1 cellular context compared by ENCODE assay signal in the genomic region with DNA sequence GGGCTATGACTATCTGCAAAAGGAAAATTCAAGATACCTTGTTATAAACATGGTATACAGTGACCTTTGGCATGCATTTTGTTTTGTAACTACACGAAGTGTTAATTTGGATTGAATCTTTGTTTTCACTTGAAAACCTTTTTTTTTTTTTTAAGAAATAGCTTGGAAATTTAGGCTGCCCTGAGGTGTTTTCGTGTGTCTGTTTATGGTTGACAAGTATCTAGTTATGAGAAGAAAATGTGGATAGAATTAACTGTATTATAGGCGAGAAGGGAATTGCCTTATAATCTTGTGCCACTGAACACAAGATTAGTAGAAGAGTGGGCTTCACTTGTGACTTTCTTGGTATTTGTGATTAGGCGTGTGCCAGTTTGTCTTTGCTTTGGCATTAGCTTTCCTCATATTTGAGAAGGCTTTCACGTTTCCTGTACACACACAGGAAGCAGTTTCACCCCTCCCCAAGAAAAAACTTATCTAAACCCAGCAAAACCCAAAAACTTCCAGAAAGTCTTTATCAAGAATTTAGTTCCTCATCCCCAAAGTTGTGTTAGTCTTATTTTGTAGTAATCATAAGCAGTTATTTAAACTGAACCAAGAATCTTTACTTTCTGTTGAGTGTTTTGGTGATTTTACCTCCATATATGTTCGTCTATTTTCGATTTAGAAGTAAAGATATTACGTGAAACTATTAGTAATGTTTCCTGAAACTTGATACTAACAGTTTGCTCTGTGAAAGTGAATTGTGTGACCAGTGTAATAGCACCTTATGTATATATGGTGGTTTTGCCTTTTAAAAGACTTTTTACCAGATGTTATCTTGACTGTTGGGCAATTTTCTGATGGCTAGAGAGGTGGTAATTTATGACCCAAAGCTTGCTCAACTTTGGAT.
TF ChIP-seq lines count a peak whose summit lies in the region.

No MANE protein-coding gene starts in this region.

TF ChIP-seq in K562, 482 proteins besides CTCF, POLR2A, EP300 and RAD21 (continued from another document and continues in another):
- no peak for TF ChIP-seq JUN (IDR thresholded peaks at IDR 0.05; ENCODE audit: borderline replicate concordance, low read depth, low read length)
- no peak for TF ChIP-seq JUN (CRISPR knock-in tag; IDR thresholded peaks at IDR 0.05; ENCODE audit: borderline replicate concordance)
- TF ChIP-seq, protein P1, sequence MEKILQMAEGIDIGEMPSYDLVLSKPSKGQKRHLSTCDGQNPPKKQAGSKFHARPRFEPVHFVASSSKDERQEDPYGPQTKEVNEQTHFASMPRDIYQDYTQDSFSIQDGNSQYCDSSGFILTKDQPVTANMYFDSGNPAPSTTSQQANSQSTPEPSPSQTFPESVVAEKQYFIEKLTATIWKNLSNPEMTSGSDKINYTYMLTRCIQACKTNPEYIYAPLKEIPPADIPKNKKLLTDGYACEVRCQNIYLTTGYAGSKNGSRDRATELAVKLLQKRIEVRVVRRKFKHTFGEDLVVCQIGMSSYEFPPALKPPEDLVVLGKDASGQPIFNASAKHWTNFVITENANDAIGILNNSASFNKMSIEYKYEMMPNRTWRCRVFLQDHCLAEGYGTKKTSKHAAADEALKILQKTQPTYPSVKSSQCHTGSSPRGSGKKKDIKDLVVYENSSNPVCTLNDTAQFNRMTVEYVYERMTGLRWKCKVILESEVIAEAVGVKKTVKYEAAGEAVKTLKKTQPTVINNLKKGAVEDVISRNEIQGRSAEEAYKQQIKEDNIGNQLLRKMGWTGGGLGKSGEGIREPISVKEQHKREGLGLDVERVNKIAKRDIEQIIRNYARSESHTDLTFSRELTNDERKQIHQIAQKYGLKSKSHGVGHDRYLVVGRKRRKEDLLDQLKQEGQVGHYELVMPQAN (IDR thresholded peaks at IDR 0.05; ENCODE audit: borderline replicate concordance), result no peak; the same call in 1 of the 2 replicates
- TF ChIP-seq, protein P2, sequence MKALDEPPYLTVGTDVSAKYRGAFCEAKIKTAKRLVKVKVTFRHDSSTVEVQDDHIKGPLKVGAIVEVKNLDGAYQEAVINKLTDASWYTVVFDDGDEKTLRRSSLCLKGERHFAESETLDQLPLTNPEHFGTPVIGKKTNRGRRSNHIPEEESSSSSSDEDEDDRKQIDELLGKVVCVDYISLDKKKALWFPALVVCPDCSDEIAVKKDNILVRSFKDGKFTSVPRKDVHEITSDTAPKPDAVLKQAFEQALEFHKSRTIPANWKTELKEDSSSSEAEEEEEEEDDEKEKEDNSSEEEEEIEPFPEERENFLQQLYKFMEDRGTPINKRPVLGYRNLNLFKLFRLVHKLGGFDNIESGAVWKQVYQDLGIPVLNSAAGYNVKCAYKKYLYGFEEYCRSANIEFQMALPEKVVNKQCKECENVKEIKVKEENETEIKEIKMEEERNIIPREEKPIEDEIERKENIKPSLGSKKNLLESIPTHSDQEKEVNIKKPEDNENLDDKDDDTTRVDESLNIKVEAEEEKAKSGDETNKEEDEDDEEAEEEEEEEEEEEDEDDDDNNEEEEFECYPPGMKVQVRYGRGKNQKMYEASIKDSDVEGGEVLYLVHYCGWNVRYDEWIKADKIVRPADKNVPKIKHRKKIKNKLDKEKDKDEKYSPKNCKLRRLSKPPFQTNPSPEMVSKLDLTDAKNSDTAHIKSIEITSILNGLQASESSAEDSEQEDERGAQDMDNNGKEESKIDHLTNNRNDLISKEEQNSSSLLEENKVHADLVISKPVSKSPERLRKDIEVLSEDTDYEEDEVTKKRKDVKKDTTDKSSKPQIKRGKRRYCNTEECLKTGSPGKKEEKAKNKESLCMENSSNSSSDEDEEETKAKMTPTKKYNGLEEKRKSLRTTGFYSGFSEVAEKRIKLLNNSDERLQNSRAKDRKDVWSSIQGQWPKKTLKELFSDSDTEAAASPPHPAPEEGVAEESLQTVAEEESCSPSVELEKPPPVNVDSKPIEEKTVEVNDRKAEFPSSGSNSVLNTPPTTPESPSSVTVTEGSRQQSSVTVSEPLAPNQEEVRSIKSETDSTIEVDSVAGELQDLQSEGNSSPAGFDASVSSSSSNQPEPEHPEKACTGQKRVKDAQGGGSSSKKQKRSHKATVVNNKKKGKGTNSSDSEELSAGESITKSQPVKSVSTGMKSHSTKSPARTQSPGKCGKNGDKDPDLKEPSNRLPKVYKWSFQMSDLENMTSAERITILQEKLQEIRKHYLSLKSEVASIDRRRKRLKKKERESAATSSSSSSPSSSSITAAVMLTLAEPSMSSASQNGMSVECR (CRISPR knock-in tag; IDR thresholded peaks at IDR 0.05), result no peak
- TF ChIP-seq, protein P3, sequence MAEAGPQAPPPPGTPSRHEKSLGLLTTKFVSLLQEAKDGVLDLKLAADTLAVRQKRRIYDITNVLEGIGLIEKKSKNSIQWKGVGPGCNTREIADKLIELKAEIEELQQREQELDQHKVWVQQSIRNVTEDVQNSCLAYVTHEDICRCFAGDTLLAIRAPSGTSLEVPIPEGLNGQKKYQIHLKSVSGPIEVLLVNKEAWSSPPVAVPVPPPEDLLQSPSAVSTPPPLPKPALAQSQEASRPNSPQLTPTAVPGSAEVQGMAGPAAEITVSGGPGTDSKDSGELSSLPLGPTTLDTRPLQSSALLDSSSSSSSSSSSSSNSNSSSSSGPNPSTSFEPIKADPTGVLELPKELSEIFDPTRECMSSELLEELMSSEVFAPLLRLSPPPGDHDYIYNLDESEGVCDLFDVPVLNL (CRISPR knock-in tag; IDR thresholded peaks at IDR 0.05; ENCODE audit: low read depth), result no peak
- TF ChIP-seq SUPT5H (IDR thresholded peaks at IDR 0.05), result 0 out of 2 replicates have a peak, but pooled peaks have one; percentile 54
- peak; percentile 31 for TF ChIP-seq BRD4 (IDR thresholded peaks at IDR 0.05)
- peak; percentile 45; the same call in 1 of the 2 replicates for TF ChIP-seq ZEB2 (IDR thresholded peaks at IDR 0.05)
- TF ChIP-seq, protein P4, sequence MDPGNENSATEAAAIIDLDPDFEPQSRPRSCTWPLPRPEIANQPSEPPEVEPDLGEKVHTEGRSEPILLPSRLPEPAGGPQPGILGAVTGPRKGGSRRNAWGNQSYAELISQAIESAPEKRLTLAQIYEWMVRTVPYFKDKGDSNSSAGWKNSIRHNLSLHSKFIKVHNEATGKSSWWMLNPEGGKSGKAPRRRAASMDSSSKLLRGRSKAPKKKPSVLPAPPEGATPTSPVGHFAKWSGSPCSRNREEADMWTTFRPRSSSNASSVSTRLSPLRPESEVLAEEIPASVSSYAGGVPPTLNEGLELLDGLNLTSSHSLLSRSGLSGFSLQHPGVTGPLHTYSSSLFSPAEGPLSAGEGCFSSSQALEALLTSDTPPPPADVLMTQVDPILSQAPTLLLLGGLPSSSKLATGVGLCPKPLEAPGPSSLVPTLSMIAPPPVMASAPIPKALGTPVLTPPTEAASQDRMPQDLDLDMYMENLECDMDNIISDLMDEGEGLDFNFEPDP (CRISPR knock-in tag; IDR thresholded peaks at IDR 0.05), result no peak
- TF ChIP-seq NR3C1 (CRISPR knock-in tag; IDR thresholded peaks at IDR 0.05), result no peak
- TF ChIP-seq PTBP1 (IDR thresholded peaks at IDR 0.05; ENCODE audit: low read depth, low read length), result no peak
- TF ChIP-seq HOXB6 (CRISPR knock-in tag; IDR thresholded peaks at IDR 0.05; ENCODE audit: borderline replicate concordance), result no peak
- peak in 1 of 2 experiments; percentile 37; a peak in 1 of 4 replicates for TF ChIP-seq RCOR1 (IDR thresholded peaks at IDR 0.05; ENCODE audit: borderline replicate concordance in 1 of 2, low read depth in 2 of 2, low read length in 2 of 2)
- no peak for TF ChIP-seq ZNF717 (CRISPR knock-in tag; IDR thresholded peaks at IDR 0.05)
- no peak for TF ChIP-seq ZNF274 (IDR thresholded peaks at IDR 0.05; ENCODE audit: borderline replicate concordance, low read depth, low read length)
- 0 out of 2 replicates have a peak, but pooled peaks have one; percentile 24 for TF ChIP-seq ZNF197 (CRISPR knock-in tag; IDR thresholded peaks at IDR 0.05; ENCODE audit: low read depth)
- TF ChIP-seq STAT5B (CRISPR knock-in tag; IDR thresholded peaks at IDR 0.05), result no peak
- TF ChIP-seq NELFE (IDR thresholded peaks at IDR 0.05; ENCODE audit: insufficient read depth, insufficient read length), result no peak
- TF ChIP-seq EZH2 (IDR thresholded peaks at IDR 0.05; ENCODE audit: borderline replicate concordance, low read depth, low read length), result no peak
- TF ChIP-seq, protein P5, sequence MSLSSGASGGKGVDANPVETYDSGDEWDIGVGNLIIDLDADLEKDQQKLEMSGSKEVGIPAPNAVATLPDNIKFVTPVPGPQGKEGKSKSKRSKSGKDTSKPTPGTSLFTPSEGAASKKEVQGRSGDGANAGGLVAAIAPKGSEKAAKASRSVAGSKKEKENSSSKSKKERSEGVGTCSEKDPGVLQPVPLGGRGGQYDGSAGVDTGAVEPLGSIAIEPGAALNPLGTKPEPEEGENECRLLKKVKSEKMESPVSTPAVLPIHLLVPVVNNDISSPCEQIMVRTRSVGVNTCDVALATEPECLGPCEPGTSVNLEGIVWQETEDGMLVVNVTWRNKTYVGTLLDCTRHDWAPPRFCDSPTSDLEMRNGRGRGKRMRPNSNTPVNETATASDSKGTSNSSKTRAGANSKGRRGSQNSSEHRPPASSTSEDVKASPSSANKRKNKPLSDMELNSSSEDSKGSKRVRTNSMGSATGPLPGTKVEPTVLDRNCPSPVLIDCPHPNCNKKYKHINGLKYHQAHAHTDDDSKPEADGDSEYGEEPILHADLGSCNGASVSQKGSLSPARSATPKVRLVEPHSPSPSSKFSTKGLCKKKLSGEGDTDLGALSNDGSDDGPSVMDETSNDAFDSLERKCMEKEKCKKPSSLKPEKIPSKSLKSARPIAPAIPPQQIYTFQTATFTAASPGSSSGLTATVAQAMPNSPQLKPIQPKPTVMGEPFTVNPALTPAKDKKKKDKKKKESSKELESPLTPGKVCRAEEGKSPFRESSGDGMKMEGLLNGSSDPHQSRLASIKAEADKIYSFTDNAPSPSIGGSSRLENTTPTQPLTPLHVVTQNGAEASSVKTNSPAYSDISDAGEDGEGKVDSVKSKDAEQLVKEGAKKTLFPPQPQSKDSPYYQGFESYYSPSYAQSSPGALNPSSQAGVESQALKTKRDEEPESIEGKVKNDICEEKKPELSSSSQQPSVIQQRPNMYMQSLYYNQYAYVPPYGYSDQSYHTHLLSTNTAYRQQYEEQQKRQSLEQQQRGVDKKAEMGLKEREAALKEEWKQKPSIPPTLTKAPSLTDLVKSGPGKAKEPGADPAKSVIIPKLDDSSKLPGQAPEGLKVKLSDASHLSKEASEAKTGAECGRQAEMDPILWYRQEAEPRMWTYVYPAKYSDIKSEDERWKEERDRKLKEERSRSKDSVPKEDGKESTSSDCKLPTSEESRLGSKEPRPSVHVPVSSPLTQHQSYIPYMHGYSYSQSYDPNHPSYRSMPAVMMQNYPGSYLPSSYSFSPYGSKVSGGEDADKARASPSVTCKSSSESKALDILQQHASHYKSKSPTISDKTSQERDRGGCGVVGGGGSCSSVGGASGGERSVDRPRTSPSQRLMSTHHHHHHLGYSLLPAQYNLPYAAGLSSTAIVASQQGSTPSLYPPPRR (CRISPR knock-in tag; IDR thresholded peaks at IDR 0.05; ENCODE audit: borderline replicate concordance), result no peak
- TF ChIP-seq, protein P6, sequence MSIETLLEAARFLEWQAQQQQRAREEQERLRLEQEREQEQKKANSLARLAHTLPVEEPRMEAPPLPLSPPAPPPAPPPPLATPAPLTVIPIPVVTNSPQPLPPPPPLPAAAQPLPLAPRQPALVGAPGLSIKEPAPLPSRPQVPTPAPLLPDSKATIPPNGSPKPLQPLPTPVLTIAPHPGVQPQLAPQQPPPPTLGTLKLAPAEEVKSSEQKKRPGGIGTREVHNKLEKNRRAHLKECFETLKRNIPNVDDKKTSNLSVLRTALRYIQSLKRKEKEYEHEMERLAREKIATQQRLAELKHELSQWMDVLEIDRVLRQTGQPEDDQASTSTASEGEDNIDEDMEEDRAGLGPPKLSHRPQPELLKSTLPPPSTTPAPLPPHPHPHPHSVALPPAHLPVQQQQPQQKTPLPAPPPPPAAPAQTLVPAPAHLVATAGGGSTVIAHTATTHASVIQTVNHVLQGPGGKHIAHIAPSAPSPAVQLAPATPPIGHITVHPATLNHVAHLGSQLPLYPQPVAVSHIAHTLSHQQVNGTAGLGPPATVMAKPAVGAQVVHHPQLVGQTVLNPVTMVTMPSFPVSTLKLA (conservative IDR thresholded peaks at IDR 0.05), result peak; percentile 24 to 55; a peak in 3 of 4 replicates
- no peak for TF ChIP-seq SNRNP70 (optimal IDR thresholded peaks at IDR 0.05; ENCODE audit: low read depth, low read length)
- peak; percentile 49; the same call in 1 of the 2 replicates for TF ChIP-seq ZNF766 (CRISPR knock-in tag; conservative IDR thresholded peaks at IDR 0.05)
- no peak for TF ChIP-seq NR2F6 (CRISPR knock-in tag; IDR thresholded peaks at IDR 0.05)
- peak; percentile 83 for TF ChIP-seq SMARCC2 (IDR thresholded peaks at IDR 0.05; ENCODE audit: low read depth)
- no peak for TF ChIP-seq ZBTB17 (CRISPR knock-in tag; IDR thresholded peaks at IDR 0.05)
- no peak for TF ChIP-seq ZNF668 (CRISPR knock-in tag; IDR thresholded peaks at IDR 0.05)
- TF ChIP-seq HNRNPL (IDR thresholded peaks at IDR 0.05; ENCODE audit: low read depth, low read length), result no peak
- TF ChIP-seq RHOXF2B (CRISPR knock-in tag; conservative IDR thresholded peaks at IDR 0.05), result no peak
- TF ChIP-seq ZZZ3 (IDR thresholded peaks at IDR 0.05), result no peak
- TF ChIP-seq CREB1 (IDR thresholded peaks at IDR 0.05), result no peak
- no peak for TF ChIP-seq CREB1 (CRISPR knock-in tag; IDR thresholded peaks at IDR 0.05)
- no peak for TF ChIP-seq MCM5 (IDR thresholded peaks at IDR 0.05; ENCODE audit: low read depth)
- TF ChIP-seq XRCC4 (IDR thresholded peaks at IDR 0.05; ENCODE audit: extremely low read depth, insufficient read depth, insufficient read length), result no peak
- no peak for TF ChIP-seq NCOA4 (IDR thresholded peaks at IDR 0.05; ENCODE audit: partially characterized antibody)
- peak in 1 of 2 experiments; percentile 10; a peak in 1 of 4 replicates for TF ChIP-seq KDM1A (IDR thresholded peaks at IDR 0.05)
- TF ChIP-seq, protein P7, sequence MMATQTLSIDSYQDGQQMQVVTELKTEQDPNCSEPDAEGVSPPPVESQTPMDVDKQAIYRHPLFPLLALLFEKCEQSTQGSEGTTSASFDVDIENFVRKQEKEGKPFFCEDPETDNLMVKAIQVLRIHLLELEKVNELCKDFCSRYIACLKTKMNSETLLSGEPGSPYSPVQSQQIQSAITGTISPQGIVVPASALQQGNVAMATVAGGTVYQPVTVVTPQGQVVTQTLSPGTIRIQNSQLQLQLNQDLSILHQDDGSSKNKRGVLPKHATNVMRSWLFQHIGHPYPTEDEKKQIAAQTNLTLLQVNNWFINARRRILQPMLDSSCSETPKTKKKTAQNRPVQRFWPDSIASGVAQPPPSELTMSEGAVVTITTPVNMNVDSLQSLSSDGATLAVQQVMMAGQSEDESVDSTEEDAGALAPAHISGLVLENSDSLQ (IDR thresholded peaks at IDR 0.05), result peak; percentile 95
- TF ChIP-seq, protein P8, sequence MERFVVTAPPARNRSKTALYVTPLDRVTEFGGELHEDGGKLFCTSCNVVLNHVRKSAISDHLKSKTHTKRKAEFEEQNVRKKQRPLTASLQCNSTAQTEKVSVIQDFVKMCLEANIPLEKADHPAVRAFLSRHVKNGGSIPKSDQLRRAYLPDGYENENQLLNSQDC (CRISPR knock-in tag; IDR thresholded peaks at IDR 0.05), result 0 out of 2 replicates have a peak, but pooled peaks have one; percentile 39
- TF ChIP-seq E2F3 (CRISPR knock-in tag; IDR thresholded peaks at IDR 0.05), result no peak
- no peak for TF ChIP-seq NFXL1 (CRISPR knock-in tag; IDR thresholded peaks at IDR 0.05)
